In genomic region chrX:31165241-31166035, GRCh38 we compare ENCODE assay signal across 9 cellular contexts.
"Had no signal": no experiment of that assay in that cellular context is flagged by ENCODE, and none has a peak within 500 bp of the region (broad histone marks: within the 10 kb centered on the region; RNA-seq: fewer than 3 reads in every experiment).

No MANE protein-coding gene starts in this region.

- H3K27ac ChIP-seq: heart right ventricle, ovary, tibial artery had no signal

- DNase-seq: activated CD4-positive, alpha-beta T cell treated with anti-CD3 and anti-CD28 coated beads for 48 hours; activated CD8-positive, alpha-beta memory T cell treated with anti-CD3 and anti-CD28 coated beads, Interleukin-2, amount 50 U/mL, for 48 hours; activated CD8-positive, alpha-beta T cell treated with anti-CD3 and anti-CD28 coated beads, Interleukin-2, amount 10 ng/mL, durations not matched to agents 7 days and 5 days; activated naive CD4-positive, alpha-beta T cell; foreskin melanocyte; heart right ventricle; kidney glomerular epithelial cell; ovary; tibial artery had no signal

- H3K4me3 ChIP-seq: heart right ventricle, ovary, tibial artery had no signal

- H3K36me3 ChIP-seq: ovary, tibial artery had no signal

- H3K4me1 ChIP-seq: tibial artery had no signal

- H3K9me3 ChIP-seq: heart right ventricle, ovary, tibial artery had no signal

- H3K27me3 ChIP-seq: heart right ventricle, ovary, tibial artery had no signal

- ATAC-seq: activated CD8-positive, alpha-beta T cell treated with anti-CD3 and anti-CD28 coated beads, Interleukin-2, amount 10 ng/mL, durations not matched to agents 7 days and 5 days; heart right ventricle had no signal
